20 cellular contexts compared by ENCODE assay signal in genomic region chr10:68032113-68032512, GRCh38.
"Had no signal": no experiment of that assay in that cellular context is flagged by ENCODE, and none has a peak within 500 bp of the region (broad histone marks: within the 10 kb centered on the region; RNA-seq: fewer than 3 reads in every experiment).

No MANE protein-coding gene starts in this region.

- H3K4me1 ChIP-seq: left ventricle myocardium inferior had no signal

- DNase-seq: activated CD4-positive, alpha-beta T cell treated with anti-CD3 and anti-CD28 coated beads, Interleukin-2, amount 10 ng/mL, durations not matched to agents 24 days and 14 days; activated CD4-positive, CD25-positive, alpha-beta regulatory T cell; activated CD8-positive, alpha-beta memory T cell treated with anti-CD3 and anti-CD28 coated beads, Interleukin-2, amount 50 U/mL, for 4 hours; activated CD8-positive, alpha-beta T cell treated with anti-CD3 and anti-CD28 coated beads, Interleukin-2, amount 10 ng/mL, durations not matched to agents 7 days and 5 days; activated gamma-delta T cell; activated naive CD8-positive, alpha-beta T cell treated with anti-CD3 and anti-CD28 coated beads for 36 hours; activated T-cell treated with anti-CD3 and anti-CD28 coated beads, Interleukin-2, amount 50 U/mL, for 48 hours; anterior cingulate cortex; cortex of kidney; effector memory CD4-positive, alpha-beta T cell; hippocampal formation; kidney; left ventricle myocardium inferior; mesenchymal stem cell; natural killer cell; posterior cingulate gyrus; stimulated activated CD4-positive, alpha-beta T cell treated with anti-CD3 and anti-CD28 coated beads, Interleukin-4, amount 100 ng/mL, for 24 hours; stimulated activated naive CD8-positive, alpha-beta T cell treated with anti-CD3 and anti-CD28 coated beads, Interleukin-15, Interleukin-2, amounts not matched to agents 100 U/mL and 50 U/mL, for 24 hours; SW 1271; trophoblast cell had no signal

- H3K4me3 ChIP-seq: left ventricle myocardium inferior had no signal

- ATAC-seq: activated CD8-positive, alpha-beta T cell treated with anti-CD3 and anti-CD28 coated beads, Interleukin-2, amount 10 ng/mL, durations not matched to agents 7 days and 5 days; natural killer cell; stimulated activated naive CD8-positive, alpha-beta T cell treated with anti-CD3 and anti-CD28 coated beads, Interleukin-15, Interleukin-2, amounts not matched to agents 100 U/mL and 50 U/mL, for 24 hours had no signal

- H3K27ac ChIP-seq: left ventricle myocardium inferior had no signal
